Comparison of ENCODE assay signal across 8 cellular contexts in the genomic region with DNA sequence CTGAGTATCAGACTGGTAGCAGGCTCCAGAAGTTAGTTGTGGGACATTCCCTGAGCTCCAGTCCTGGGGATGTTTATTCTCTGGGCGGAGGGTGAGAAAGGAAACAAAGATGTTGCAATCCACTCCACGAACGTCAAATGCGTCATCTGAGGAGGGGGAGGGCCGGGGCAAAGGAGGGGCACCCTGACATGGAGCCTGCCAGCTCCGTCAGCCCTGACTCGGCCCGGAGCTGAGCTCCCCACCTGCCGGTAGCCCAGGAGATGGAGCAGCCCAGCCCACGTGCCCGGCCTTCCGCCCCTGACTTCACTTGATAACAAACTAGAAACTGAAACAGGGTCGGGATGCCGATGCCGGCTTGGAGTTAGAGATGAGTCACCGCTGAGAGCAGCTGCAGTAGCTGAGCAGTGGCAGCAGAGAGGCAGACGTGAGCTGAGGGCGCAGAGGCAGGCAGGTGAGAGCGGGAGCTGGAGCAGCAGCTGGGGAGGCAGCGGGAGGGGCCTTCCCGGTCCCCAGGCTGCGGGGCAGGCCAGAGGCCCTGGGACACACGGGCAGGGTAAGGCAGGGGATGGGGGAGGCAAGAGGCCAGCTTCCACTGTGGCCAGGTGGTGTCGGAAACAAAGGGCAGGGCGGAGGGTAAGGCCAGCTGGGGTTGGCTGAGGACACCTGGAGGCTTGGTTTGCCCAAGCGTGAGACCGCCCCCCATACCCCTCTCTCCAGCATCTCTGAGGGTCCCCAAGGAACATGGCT. TPM values are rescaled to one million over a fixed set of nuclear protein-coding genes. Genes with fewer than 3 reads are reported as not detected.
DNase-seq lines count a peak whose midpoint lies in the region; ATAC-seq and TF ChIP-seq lines count a peak whose summit lies in the region.

A gene (plus strand): TSS at position 391 of the 747 bp plus-strand sequence. CDS start 351 bp downstream, at position 742.

- peak in 1 of 2 donors; percentile 53 for TF ChIP-seq POLR2A in heart left ventricle (IDR thresholded peaks at IDR 0.05)

- H3K4me1 ChIP-seq in adipocyte (ENCODE audit: control insufficient read depth, insufficient read depth, low read length) (peaks cover 15% of the 10 kb centered on the region), heart left ventricle (peaks cover 0 to 66% (median 19%) of the 10 kb centered on the region in 12 donors), upper lobe of right lung (peaks cover 48% of the 10 kb centered on the region)

- intact Hi-C loops in heart left ventricle (cut with DNase I) (no loop called here), posterior vena cava (cut with DNase I) (no loop called here), upper lobe of right lung (cut with DNase I) (no loop called here)

- peak within 1 kb of the TSS; percentile 63 for H3K4me3 ChIP-seq in GM12864 (ENCODE audit: low read depth, low read length)
- H3K4me3 ChIP-seq in adipocyte (ENCODE audit: low read length), result peak within 1 kb of the TSS; percentile 80
- peak within 1 kb of the TSS; percentile 15 to 67 (median 52) for H3K4me3 ChIP-seq in heart left ventricle
- peak within 1 kb of the TSS; percentile 57 for H3K4me3 ChIP-seq in upper lobe of right lung

- peaks cover 44% of the 10 kb centered on the region for H3K4me1 Mint-ChIP-seq in HFFc6 (ENCODE audit: low read depth)

- H3K9me3 Mint-ChIP-seq in HFFc6, result no peaks in the 10 kb centered on the region

- H3K27me3 Mint-ChIP-seq in HFFc6 (ENCODE audit: insufficient read depth), result peaks cover 11% of the 10 kb centered on the region

- peak within 1 kb of the TSS; percentile 96 for H3K27ac Mint-ChIP-seq in HFFc6

- H3K27me3 ChIP-seq in adipocyte (replicated peaks; ENCODE audit: control insufficient read depth, insufficient read depth, low read length) (no peaks in the 10 kb centered on the region), heart left ventricle (no peaks in the 10 kb centered on the region), upper lobe of right lung (no peaks in the 10 kb centered on the region)

- peak within 1 kb of the TSS; percentile 69 for H3K9ac ChIP-seq in adipocyte (ENCODE audit: low read length)

- DNase-seq in GM12864 (ENCODE audit: low read depth) (peak; percentile 94), HFFc6 (peak; percentile 97), MV-4-11 (lab: John Stamatoyannopoulos, UW) (peak; percentile 95), T follicular helper cell (ENCODE audit: low read depth) (peak; percentile 98), adipocyte (ENCODE audit: low read depth) (peak; percentile 97), heart left ventricle (peak; percentile 87 to 93 (median 90)), posterior vena cava (ENCODE audit: low spot score) (peak; percentile 97), upper lobe of right lung (peak; percentile 97)

- TF ChIP-seq CTCF in GM12864 (IDR thresholded peaks at IDR 0.05; ENCODE audit: low read depth, low read length, missing control alignments) (peak; percentile 42), HFFc6 (IDR thresholded peaks at IDR 0.05) (peak; percentile 69), heart left ventricle (IDR thresholded peaks at IDR 0.05) (peak in 10 of 12 donors; percentile 11 to 58 (median 32)), upper lobe of right lung (IDR thresholded peaks at IDR 0.05) (peak; percentile 51)

- peaks cover 21% of the 10 kb centered on the region for H3K36me3 ChIP-seq in adipocyte (ENCODE audit: control insufficient read depth, insufficient read depth, low read length, severe bottlenecking)
- H3K36me3 ChIP-seq in heart left ventricle, result peaks cover 0 to 3% (median 0%) of the 10 kb centered on the region in 9 donors
- H3K36me3 ChIP-seq in upper lobe of right lung, result peaks cover 11% of the 10 kb centered on the region

- 7 to 15% (median 12%) methylated on average over 23 to 27 of the region's 27 CpGs for WGBS in heart left ventricle, 4 donors

- ATAC-seq in heart left ventricle (peak; percentile 85 to 96 (median 94)), upper lobe of right lung (peak; percentile 94)

- H3K4me3 Mint-ChIP-seq in HFFc6, result peak within 1 kb of the TSS; percentile 77

- peak within 1 kb of the TSS; percentile 52 to 96 (median 84) for H3K27ac ChIP-seq in heart left ventricle
- H3K27ac ChIP-seq in upper lobe of right lung, result peak within 1 kb of the TSS; percentile 96

- H3K36me3 Mint-ChIP-seq in HFFc6 (ENCODE audit: low read depth), result no peaks in the 10 kb centered on the region

- H3K9me3 ChIP-seq in adipocyte (ENCODE audit: control insufficient read depth, low read length), result no peaks in the 10 kb centered on the region
- no peaks in the 10 kb centered on the region for H3K9me3 ChIP-seq in heart left ventricle
- no peaks in the 10 kb centered on the region for H3K9me3 ChIP-seq in upper lobe of right lung

RNA-seq across cellular contexts. Expression of the gene that starts here (rescaled TPM):
- total RNA-seq in HFFc6 (2021; fragmentation: NEBNext Ultra II Directional; extraction: Animal tissue kit (Norgen Biotek cat#: 25700)), result 1 to 10 TPM in 1 of 6 experiments, under 1 TPM in 5; 0.47 to 1.5 (median 0.76) TPM
- total RNA-seq in heart left ventricle (10 to 100 TPM in 2 of 9 donors, 1 to 10 TPM in 7; 1.5 to 24.2 (median 4.9) TPM), posterior vena cava (1 to 10 TPM; 6.9 to 7.4 TPM), upper lobe of right lung (34.9 TPM)
- polyA plus RNA-seq in heart left ventricle, result 10 to 100 TPM in 1 of 2 donors, 1 to 10 TPM in 1; 3.1 to 10.3 TPM

Comparison
In these comparisons a context has a peak if more than half of its experiments do, and no peak if none do; other contexts are left out.
1. Peak in every context shown above with its lines: DNase-seq, ATAC-seq, H3K4me3 ChIP-seq and H3K27ac ChIP-seq.